In the genomic region with DNA sequence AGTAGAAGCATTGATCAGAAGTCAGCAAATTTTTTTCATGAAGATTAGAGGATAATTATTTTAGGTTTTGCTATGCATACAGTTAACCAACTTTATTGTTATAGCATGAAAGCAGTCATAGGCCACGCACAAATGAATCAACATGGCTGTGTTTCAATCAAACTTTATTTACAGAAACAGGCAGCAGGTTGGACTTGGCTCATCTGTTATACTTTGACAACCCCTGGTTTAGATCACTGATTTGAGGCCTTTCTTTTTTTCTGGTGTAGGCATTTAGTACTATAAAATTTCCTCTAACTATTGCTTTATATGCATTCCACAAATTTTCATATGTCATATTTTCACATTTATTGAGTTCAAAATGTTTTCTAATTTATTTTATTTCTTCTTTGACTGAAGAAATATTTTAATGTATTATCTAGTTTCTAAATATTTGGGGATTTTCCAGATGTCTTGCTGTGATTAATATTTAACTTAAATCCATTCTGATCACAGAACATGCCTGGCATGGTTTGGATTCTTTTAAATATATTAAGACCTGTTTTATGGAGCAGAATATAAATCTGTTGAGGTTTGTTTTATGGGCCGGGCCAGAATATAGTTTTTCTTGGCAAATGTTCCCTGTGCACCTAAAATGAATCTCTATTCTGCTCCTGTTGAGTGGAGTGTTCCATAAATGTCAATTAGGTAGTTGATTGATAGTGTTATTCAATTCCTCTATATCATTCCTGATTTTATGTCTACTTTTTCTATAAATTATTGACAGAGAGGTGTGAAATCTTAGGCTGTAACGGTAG, we compare ENCODE assay signal across 3 cellular contexts.
TF ChIP-seq lines count a peak whose summit lies in the region.

No MANE protein-coding gene starts in this region.

TF ChIP-seq in liver, 16 proteins besides CTCF, POLR2A, EP300 and RAD21:
- TF ChIP-seq, protein P1, sequence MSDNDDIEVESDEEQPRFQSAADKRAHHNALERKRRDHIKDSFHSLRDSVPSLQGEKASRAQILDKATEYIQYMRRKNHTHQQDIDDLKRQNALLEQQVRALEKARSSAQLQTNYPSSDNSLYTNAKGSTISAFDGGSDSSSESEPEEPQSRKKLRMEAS (IDR thresholded peaks at IDR 0.05): peak; percentile 22
- TF ChIP-seq FOXA1 (IDR thresholded peaks at IDR 0.05) (no peak), YY1 (IDR thresholded peaks at IDR 0.05) (peak; percentile 90), JUND (IDR thresholded peaks at IDR 0.05) (peak; percentile 7 to 29), SP1 (IDR thresholded peaks at IDR 0.05) (peak; percentile 83), TAF1 (conservative IDR thresholded peaks at IDR 0.05) (no peak), NR2F2 (IDR thresholded peaks at IDR 0.05) (no peak), FOXA2 (IDR thresholded peaks at IDR 0.05) (peak; percentile 69), RXRA (IDR thresholded peaks at IDR 0.05) (peak; percentile 30 to 36), HNF4A (conservative IDR thresholded peaks at IDR 0.05) (peak; percentile 77 to 86)
- TF ChIP-seq, protein P2, sequence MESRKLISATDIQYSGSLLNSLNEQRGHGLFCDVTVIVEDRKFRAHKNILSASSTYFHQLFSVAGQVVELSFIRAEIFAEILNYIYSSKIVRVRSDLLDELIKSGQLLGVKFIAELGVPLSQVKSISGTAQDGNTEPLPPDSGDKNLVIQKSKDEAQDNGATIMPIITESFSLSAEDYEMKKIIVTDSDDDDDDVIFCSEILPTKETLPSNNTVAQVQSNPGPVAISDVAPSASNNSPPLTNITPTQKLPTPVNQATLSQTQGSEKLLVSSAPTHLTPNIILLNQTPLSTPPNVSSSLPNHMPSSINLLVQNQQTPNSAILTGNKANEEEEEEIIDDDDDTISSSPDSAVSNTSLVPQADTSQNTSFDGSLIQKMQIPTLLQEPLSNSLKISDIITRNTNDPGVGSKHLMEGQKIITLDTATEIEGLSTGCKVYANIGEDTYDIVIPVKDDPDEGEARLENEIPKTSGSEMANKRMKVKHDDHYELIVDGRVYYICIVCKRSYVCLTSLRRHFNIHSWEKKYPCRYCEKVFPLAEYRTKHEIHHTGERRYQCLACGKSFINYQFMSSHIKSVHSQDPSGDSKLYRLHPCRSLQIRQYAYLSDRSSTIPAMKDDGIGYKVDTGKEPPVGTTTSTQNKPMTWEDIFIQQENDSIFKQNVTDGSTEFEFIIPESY (IDR thresholded peaks at IDR 0.05): peak; percentile 21
- TF ChIP-seq, protein P3, sequence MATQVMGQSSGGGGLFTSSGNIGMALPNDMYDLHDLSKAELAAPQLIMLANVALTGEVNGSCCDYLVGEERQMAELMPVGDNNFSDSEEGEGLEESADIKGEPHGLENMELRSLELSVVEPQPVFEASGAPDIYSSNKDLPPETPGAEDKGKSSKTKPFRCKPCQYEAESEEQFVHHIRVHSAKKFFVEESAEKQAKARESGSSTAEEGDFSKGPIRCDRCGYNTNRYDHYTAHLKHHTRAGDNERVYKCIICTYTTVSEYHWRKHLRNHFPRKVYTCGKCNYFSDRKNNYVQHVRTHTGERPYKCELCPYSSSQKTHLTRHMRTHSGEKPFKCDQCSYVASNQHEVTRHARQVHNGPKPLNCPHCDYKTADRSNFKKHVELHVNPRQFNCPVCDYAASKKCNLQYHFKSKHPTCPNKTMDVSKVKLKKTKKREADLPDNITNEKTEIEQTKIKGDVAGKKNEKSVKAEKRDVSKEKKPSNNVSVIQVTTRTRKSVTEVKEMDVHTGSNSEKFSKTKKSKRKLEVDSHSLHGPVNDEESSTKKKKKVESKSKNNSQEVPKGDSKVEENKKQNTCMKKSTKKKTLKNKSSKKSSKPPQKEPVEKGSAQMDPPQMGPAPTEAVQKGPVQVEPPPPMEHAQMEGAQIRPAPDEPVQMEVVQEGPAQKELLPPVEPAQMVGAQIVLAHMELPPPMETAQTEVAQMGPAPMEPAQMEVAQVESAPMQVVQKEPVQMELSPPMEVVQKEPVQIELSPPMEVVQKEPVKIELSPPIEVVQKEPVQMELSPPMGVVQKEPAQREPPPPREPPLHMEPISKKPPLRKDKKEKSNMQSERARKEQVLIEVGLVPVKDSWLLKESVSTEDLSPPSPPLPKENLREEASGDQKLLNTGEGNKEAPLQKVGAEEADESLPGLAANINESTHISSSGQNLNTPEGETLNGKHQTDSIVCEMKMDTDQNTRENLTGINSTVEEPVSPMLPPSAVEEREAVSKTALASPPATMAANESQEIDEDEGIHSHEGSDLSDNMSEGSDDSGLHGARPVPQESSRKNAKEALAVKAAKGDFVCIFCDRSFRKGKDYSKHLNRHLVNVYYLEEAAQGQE (IDR thresholded peaks at IDR 0.05): peak; percentile 26

TF ChIP-seq in HepG2, 621 proteins besides CTCF, POLR2A, EP300 and RAD21:
- TF ChIP-seq, protein P4, sequence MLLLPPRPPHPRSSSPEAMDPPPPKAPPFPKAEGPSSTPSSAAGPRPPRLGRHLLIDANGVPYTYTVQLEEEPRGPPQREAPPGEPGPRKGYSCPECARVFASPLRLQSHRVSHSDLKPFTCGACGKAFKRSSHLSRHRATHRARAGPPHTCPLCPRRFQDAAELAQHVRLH (CRISPR knock-in tag; IDR thresholded peaks at IDR 0.05; ENCODE audit: borderline replicate concordance, low read depth): no peak

TF ChIP-seq in SK-N-SH, 30 proteins besides CTCF, POLR2A, EP300 and RAD21:
- TF ChIP-seq, protein P5, sequence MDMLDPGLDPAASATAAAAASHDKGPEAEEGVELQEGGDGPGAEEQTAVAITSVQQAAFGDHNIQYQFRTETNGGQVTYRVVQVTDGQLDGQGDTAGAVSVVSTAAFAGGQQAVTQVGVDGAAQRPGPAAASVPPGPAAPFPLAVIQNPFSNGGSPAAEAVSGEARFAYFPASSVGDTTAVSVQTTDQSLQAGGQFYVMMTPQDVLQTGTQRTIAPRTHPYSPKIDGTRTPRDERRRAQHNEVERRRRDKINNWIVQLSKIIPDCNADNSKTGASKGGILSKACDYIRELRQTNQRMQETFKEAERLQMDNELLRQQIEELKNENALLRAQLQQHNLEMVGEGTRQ (IDR thresholded peaks at IDR 0.05; ENCODE audit: borderline replicate concordance, low read depth, low read length): no peak
- TF ChIP-seq, protein P6, sequence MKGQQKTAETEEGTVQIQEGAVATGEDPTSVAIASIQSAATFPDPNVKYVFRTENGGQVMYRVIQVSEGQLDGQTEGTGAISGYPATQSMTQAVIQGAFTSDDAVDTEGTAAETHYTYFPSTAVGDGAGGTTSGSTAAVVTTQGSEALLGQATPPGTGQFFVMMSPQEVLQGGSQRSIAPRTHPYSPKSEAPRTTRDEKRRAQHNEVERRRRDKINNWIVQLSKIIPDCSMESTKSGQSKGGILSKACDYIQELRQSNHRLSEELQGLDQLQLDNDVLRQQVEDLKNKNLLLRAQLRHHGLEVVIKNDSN (IDR thresholded peaks at IDR 0.05; ENCODE audit: borderline replicate concordance, low read depth): no peak
- TF ChIP-seq MEF2A (IDR thresholded peaks at IDR 0.05; ENCODE audit: borderline replicate concordance, low read depth) (no peak), EZH2phosphoT487 (IDR thresholded peaks at IDR 0.05; ENCODE audit: borderline replicate concordance, low read depth) (no peak), CHD2 (IDR thresholded peaks at IDR 0.05; ENCODE audit: low read length, partially characterized antibody) (no peak), TCF12 (IDR thresholded peaks at IDR 0.05) (peak; percentile 55), NFIC (IDR thresholded peaks at IDR 0.05; ENCODE audit: borderline replicate concordance) (peak; percentile 39; the same call in 1 of the 2 replicates), TAF1 (IDR thresholded peaks at IDR 0.05; ENCODE audit: borderline replicate concordance, low read depth, low read length) (no peak), NRF1 (IDR thresholded peaks at IDR 0.05; ENCODE audit: low read depth, low read length) (no peak), ELF1 (IDR thresholded peaks at IDR 0.05) (no peak), GATA2 (CRISPR knock-in tag; IDR thresholded peaks at IDR 0.05) (no peak), FOSL2 (IDR thresholded peaks at IDR 0.05; ENCODE audit: borderline replicate concordance, low read depth) (no peak), YY1 (IDR thresholded peaks at IDR 0.05; ENCODE audit: low read depth) (no peak), FOXM1 (IDR thresholded peaks at IDR 0.05; ENCODE audit: low read depth) (no peak), TEAD4 (IDR thresholded peaks at IDR 0.05; ENCODE audit: borderline replicate concordance, insufficient read depth) (peak; percentile 28; the same call in 1 of the 2 replicates), RCOR1 (IDR thresholded peaks at IDR 0.05; ENCODE audit: low read length) (no peak), JUND (IDR thresholded peaks at IDR 0.05) (no peak; the same call in 1 of the 2 replicates), FOXJ3 (CRISPR knock-in tag; IDR thresholded peaks at IDR 0.05) (no peak), SMC3 (IDR thresholded peaks at IDR 0.05; ENCODE audit: low read depth, low read length) (no peak)
- TF ChIP-seq, protein P7, sequence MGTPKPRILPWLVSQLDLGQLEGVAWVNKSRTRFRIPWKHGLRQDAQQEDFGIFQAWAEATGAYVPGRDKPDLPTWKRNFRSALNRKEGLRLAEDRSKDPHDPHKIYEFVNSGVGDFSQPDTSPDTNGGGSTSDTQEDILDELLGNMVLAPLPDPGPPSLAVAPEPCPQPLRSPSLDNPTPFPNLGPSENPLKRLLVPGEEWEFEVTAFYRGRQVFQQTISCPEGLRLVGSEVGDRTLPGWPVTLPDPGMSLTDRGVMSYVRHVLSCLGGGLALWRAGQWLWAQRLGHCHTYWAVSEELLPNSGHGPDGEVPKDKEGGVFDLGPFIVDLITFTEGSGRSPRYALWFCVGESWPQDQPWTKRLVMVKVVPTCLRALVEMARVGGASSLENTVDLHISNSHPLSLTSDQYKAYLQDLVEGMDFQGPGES (IDR thresholded peaks at IDR 0.05; ENCODE audit: low read depth, low read length): no peak
- TF ChIP-seq, protein P2 (IDR thresholded peaks at IDR 0.05; ENCODE audit: borderline replicate concordance, low read depth): no peak
- TF ChIP-seq, protein P8, sequence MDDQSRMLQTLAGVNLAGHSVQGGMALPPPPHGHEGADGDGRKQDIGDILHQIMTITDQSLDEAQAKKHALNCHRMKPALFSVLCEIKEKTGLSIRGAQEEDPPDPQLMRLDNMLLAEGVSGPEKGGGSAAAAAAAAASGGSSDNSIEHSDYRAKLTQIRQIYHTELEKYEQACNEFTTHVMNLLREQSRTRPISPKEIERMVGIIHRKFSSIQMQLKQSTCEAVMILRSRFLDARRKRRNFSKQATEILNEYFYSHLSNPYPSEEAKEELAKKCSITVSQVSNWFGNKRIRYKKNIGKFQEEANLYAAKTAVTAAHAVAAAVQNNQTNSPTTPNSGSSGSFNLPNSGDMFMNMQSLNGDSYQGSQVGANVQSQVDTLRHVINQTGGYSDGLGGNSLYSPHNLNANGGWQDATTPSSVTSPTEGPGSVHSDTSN (IDR thresholded peaks at IDR 0.05): peak; percentile 46
